Comparison of ENCODE assay signal across 8 cellular contexts in the genomic region with DNA sequence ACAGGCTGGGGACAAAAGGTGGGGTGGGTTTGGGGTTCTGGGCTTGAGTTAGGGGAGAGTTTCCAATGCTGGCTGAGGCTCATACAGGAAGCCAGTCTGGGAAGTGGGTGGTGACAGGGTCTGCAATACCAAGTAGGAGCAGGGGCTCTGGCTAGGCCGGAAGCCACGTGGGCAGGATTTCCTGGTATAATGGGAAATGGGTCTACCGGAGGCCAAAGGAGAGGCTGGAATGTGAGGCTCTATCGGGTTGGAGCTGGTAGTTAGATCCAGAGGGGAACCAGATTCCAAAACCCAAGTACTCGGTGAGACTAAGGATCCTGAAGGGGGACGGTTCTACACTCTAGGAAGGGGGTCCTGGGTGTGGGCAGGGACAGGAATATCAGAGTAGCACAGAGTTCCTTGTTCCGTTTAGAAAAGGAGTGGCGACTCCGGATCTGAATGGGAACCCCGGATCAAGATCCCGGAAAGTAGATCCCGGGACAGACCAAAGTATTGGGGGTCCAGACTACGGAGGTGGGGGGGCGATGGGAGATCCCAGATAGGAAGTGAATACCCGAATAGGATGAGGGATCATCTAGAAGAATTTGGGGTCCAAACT. TPM values are rescaled to one million over a fixed set of nuclear protein-coding genes. Genes with fewer than 3 reads are reported as not detected.
DNase-seq lines count a peak whose midpoint lies in the region; ATAC-seq, FAIRE-seq and TF ChIP-seq lines count a peak whose summit lies in the region.

No MANE protein-coding gene starts in this region.

- no TSS peak for BruUV-seq in K562 (replicated peaks; lab: Mats Ljungman, UMichigan)

- peak overlapping the region; percentile 90 to 99 (median 97) for H3K27ac Mint-ChIP-seq in CD14-positive monocyte

- H3K27me3 Mint-ChIP-seq in CD14-positive monocyte (ENCODE audit: low read depth in 3 of 3): peaks cover 15 to 23% (median 17%) of the 10 kb centered on the region in 3 donors

- TF ChIP-seq POLR2A in K562 (conservative IDR thresholded peaks at IDR 0.05) (no peak), upper lobe of left lung (IDR thresholded peaks at IDR 0.05) (no peak)

- POLR2A ChIA-PET in K562 (lab: Yijun Ruan, JAX): interaction anchor here (1.2 to 1.5 kb wide), 2 partner anchors 113 to 142 kb away, joined by 4 to 5 read pairs; partner anchors contain the start of gene ICAM5

- H3K4me1 Mint-ChIP-seq in CD14-positive monocyte: peaks cover 59% of the 10 kb centered on the region

- H4K20me1 ChIP-seq in K562 (replicated peaks; ENCODE audit: control insufficient read depth, insufficient read depth, low read length): peaks cover 23% of the 10 kb centered on the region

- in situ Hi-C loops in KBM-7 (cut with MboI; ENCODE audit: low pct_unique_long_range_greater_than_20kb, low sequenced_read_pairs) (no loop called here), K562 (cut with MboI) (no loop called here)

- intact Hi-C loops in CD14-positive monocyte (cut with micrococcal nuclease): loop anchor here (5.0 to 10.0 kb wide), 2 partner anchors 35 to 162 kb away; partner anchors contain the start of genes CDKN2D (in 1 of the 2) and KRI1 (in 1 of the 2)
- intact Hi-C loops in K562 (cut with micrococcal nuclease): loop anchor here (5.0 kb wide), 2 partner anchors 170 to 295 kb away; no protein-coding TSS in a partner anchor
- intact Hi-C loops in left lung (cut with DNase I): no loop called here

- H3K4me1 ChIP-seq in K562 (replicated peaks in 1 of 2; ENCODE audit: control insufficient read depth in 2 of 2, insufficient read depth in 2 of 2, low read length in 2 of 2) (peaks cover 18 to 50% of the 10 kb centered on the region in 2 experiments), left lung (peaks cover 24 to 91% of the 10 kb centered on the region in 2 donors), upper lobe of left lung (peaks cover 45 to 68% (median 50%) of the 10 kb centered on the region in 4 donors)

- H3K79me2 ChIP-seq in K562 (ENCODE audit: control insufficient read depth, insufficient read depth, low read length): peaks cover 62% of the 10 kb centered on the region

- H3K4me3 Mint-ChIP-seq in CD14-positive monocyte: peak overlapping the region; percentile 94 to 95

- H3K36me3 Mint-ChIP-seq in CD14-positive monocyte: peaks cover 22 to 27% of the 10 kb centered on the region in 2 donors

- DNase-seq in CD14-positive monocyte (ENCODE audit: low spot score) (no peak), KBM-7 (peak; percentile 38), K562 (ENCODE audit: extremely low read depth in 1 of 4, low spot score in 3 of 4) (peak; percentile 32 to 56 (median 38)), left lung (peak in 1 of 2 donors; percentile 61), upper lobe of left lung (peak in 1 of 2 donors; percentile 71), NCI-H446 treated with DMSO at 0.1 percent for 48 hours (lab: John Stamatoyannopoulos, UW) (no peak), iPS-NIHi11 (ENCODE audit: low spot score) (no peak)
- no peak for DNase-seq in stimulated activated CD4-positive, alpha-beta T cell treated with anti-CD3 and anti-CD28 coated beads, Interleukin-4, amount 100 ng/mL, for 24 hours

- 0 out of 2 replicates have a peak overlapping the region, but pooled peaks have one; percentile 91 for H2AFZ ChIP-seq in K562 (ENCODE audit: low read depth, low read length)

- no peak for TF ChIP-seq CTCF in CD14-positive monocyte (IDR thresholded peaks at IDR 0.05)
- no peak for TF ChIP-seq CTCF in K562 (IDR thresholded peaks at IDR 0.05 in 2 of 3, conservative IDR thresholded peaks at IDR 0.05 in 1 of 3; ENCODE audit: insufficient read depth in 2 of 3, low read depth in 1 of 3, low read length in 3 of 3)
- no peak for TF ChIP-seq CTCF in left lung (IDR thresholded peaks at IDR 0.05)
- no peak for TF ChIP-seq CTCF in upper lobe of left lung (IDR thresholded peaks at IDR 0.05)

- TF ChIP-seq RAD21 in K562 (CRISPR knock-in tag; conservative IDR thresholded peaks at IDR 0.05 in 1 of 2, IDR thresholded peaks at IDR 0.05 in 1 of 2): no peak

- H3K4me3 ChIP-seq in K562: peak overlapping the region; percentile 99
- H3K4me3 ChIP-seq in left lung: peak overlapping the region; percentile 91 to 96
- H3K4me3 ChIP-seq in upper lobe of left lung: peak overlapping the region; percentile 70 to 97 (median 86)

- under 1% methylated on average over 15 of the region's 15 CpGs for WGBS in K562 (ENCODE audit: insufficient coverage, low coverage, missing lambda C conversion rate)
- 0 to 1% methylated on average over 15 of the region's 15 CpGs for WGBS in upper lobe of left lung, 2 donors

- H3K27me3 ChIP-seq in K562 (ENCODE audit: control insufficient read depth in 2 of 2, insufficient read depth in 2 of 2, low read length in 2 of 2) (no peaks in the 10 kb centered on the region), left lung (peaks cover 5 to 31% of the 10 kb centered on the region in 2 donors), upper lobe of left lung (peaks cover 0 to 13% (median 7%) of the 10 kb centered on the region in 4 donors)

- peaks cover 36% of the 10 kb centered on the region; the same call in 2 of the 3 replicates for H3K36me3 ChIP-seq in K562 (ENCODE audit: control insufficient read depth, insufficient read depth, low read length)
- peaks cover 0 to 23% of the 10 kb centered on the region in 2 donors for H3K36me3 ChIP-seq in left lung
- H3K36me3 ChIP-seq in upper lobe of left lung: peaks cover 0 to 18% (median 3%) of the 10 kb centered on the region in 4 donors

- H3K4me2 ChIP-seq in K562 (ENCODE audit: insufficient read depth, low read length): peak overlapping the region; percentile 96

- CTCF ChIA-PET in K562 (lab: Yijun Ruan, JAX; ENCODE audit: low intra/inter-chr PET ratio): no interaction called here

- TF ChIP-seq EP300 in K562 (IDR thresholded peaks at IDR 0.05; ENCODE audit: low read length): no peak
- no peak for TF ChIP-seq EP300 in upper lobe of left lung (IDR thresholded peaks at IDR 0.05)

- H3K9ac ChIP-seq in K562 (ENCODE audit: insufficient read depth in 1 of 2, low read depth in 2 of 2, low read length in 2 of 2): peak overlapping the region; percentile 96 to 98

- ATAC-seq in K562: no peak
- no peak for ATAC-seq in left lung
- ATAC-seq in upper lobe of left lung (ENCODE audit: low FRiP score in 2 of 2): no peak

- FAIRE-seq in K562 (lab: Jason Lieb, UNC): no peak

- H3K9me3 Mint-ChIP-seq in CD14-positive monocyte: peaks cover 0 to 4% (median 0%) of the 10 kb centered on the region in 7 donors

- no peaks in the 10 kb centered on the region for H3K9me1 ChIP-seq in K562 (ENCODE audit: control insufficient read depth, insufficient read depth, low read length)

- H3K27ac ChIP-seq in K562 (ENCODE audit: extremely low read depth, low read depth, low read length): peak overlapping the region; percentile 76
- peak overlapping the region; percentile 56 to 80 for H3K27ac ChIP-seq in left lung
- peak overlapping the region; percentile 80 to 91 (median 84) for H3K27ac ChIP-seq in upper lobe of left lung

- H3K9me3 ChIP-seq in K562 (replicated peaks; ENCODE audit: control insufficient read depth, insufficient read depth, low read depth, low read length) (no peaks in the 10 kb centered on the region), left lung (no peaks in the 10 kb centered on the region), upper lobe of left lung (no peaks in the 10 kb centered on the region)

RNA-seq across cellular contexts. Expression of gene CDC37, which starts 0.8 kb away (rescaled TPM):
- polyA plus RNA-seq in CD14-positive monocyte (10 to 100 TPM; 49.3 to 54.9 TPM), K562 (2011; rRNA removed) (298 and 334 TPM in 2 replicates), K562 (2014; fragmentation: Illumina TruSeq; extraction: Trizol) (188 and 265 TPM in 2 replicates), K562 (2014; fragmentation: Nextera tagmentation; extraction: Ambion mirVana) (10 to 100 TPM in 1 of 2 experiments, 1 to 10 TPM in 1; 6.6 to 12.8 TPM), K562 (2014; rRNA removed) (481 and 538 TPM in 2 replicates)
- 143 and 313 TPM in 2 replicates for total RNA-seq in K562 (2011; cell fraction: chromatin; rRNA removed; ENCODE audit: low replicate concordance)
- total RNA-seq in K562 (2011; cell fraction: nucleolus; rRNA removed): 204 and 248 TPM in 2 replicates
- total RNA-seq in K562 (2011; cell fraction: nucleoplasm; rRNA removed): 196 and 198 TPM in 2 replicates
- total RNA-seq in K562 (2014; rRNA removed) (374 and 442 TPM in 2 replicates), K562 (2014; rRNA removed; fragmentation: Illumina TruSeq; extraction: Trizol) (92.4 and 108 TPM in 2 replicates), K562 (2015; rRNA removed; fragmentation: Illumina TruSeq; extraction: Trizol) (227 and 233 TPM in 2 replicates), K562 (2021) (220 and 242 TPM in 2 replicates), left lung (100 to 1,000 TPM; 120 to 148 TPM), upper lobe of left lung (100 to 1,000 TPM; 104 to 388 (median 169) TPM)
- 268 and 380 TPM in 2 replicates for polyA plus RNA-seq in K562 (2011; cell fraction: cytosol; rRNA removed)
- polyA plus RNA-seq in K562 (2011; cell fraction: nucleus; rRNA removed): 1,074 and 1,365 TPM in 2 replicates
- 226 and 230 TPM in 2 replicates for polyA plus RNA-seq in K562 (2012)
- polyA minus RNA-seq in K562 (2011; rRNA and poly(A)+ RNA removed): 76.0 and 124 TPM in 2 replicates
- 83.3 and 94.9 TPM in 2 replicates for polyA minus RNA-seq in K562 (2011; cell fraction: cytosol; rRNA and poly(A)+ RNA removed)
- polyA minus RNA-seq in K562 (2011; cell fraction: nucleus; rRNA and poly(A)+ RNA removed): 51.0 and 68.2 TPM in 2 replicates

RNA-seq across cellular contexts. Expression of gene PDE4A, which starts 17.8 kb away (rescaled TPM):
- polyA plus RNA-seq in CD14-positive monocyte (1 to 10 TPM; 4.7 to 5.8 TPM), K562 (2011; rRNA removed) (6.0 and 7.6 TPM in 2 replicates), K562 (2014; fragmentation: Illumina TruSeq; extraction: Trizol) (15.1 and 16.5 TPM in 2 replicates), K562 (2014; fragmentation: Nextera tagmentation; extraction: Ambion mirVana) (under 1 TPM; 0.66 to 0.68 TPM), K562 (2014; rRNA removed) (14.2 and 14.3 TPM in 2 replicates)
- 30.8 and 75.5 TPM in 2 replicates for total RNA-seq in K562 (2011; cell fraction: chromatin; rRNA removed; ENCODE audit: low replicate concordance)
- 29.5 and 33.3 TPM in 2 replicates for total RNA-seq in K562 (2011; cell fraction: nucleolus; rRNA removed)
- total RNA-seq in K562 (2011; cell fraction: nucleoplasm; rRNA removed): 27.9 and 30.0 TPM in 2 replicates
- total RNA-seq in K562 (2014; rRNA removed) (4.2 and 4.7 TPM in 2 replicates), K562 (2014; rRNA removed; fragmentation: Illumina TruSeq; extraction: Trizol) (3.2 and 3.6 TPM in 2 replicates), K562 (2015; rRNA removed; fragmentation: Illumina TruSeq; extraction: Trizol) (4.6 and 5.1 TPM in 2 replicates), K562 (2021) (25.5 and 26.9 TPM in 2 replicates), left lung (10 to 100 TPM; 21.4 to 21.6 TPM), upper lobe of left lung (10 to 100 TPM; 22.8 to 38.2 (median 31.2) TPM)
- 7.1 and 9.9 TPM in 2 replicates for polyA plus RNA-seq in K562 (2011; cell fraction: cytosol; rRNA removed)
- polyA plus RNA-seq in K562 (2011; cell fraction: nucleus; rRNA removed): 16.4 and 26.9 TPM in 2 replicates
- 12.3 and 18.3 TPM in 2 replicates for polyA plus RNA-seq in K562 (2012)
- polyA minus RNA-seq in K562 (2011; rRNA and poly(A)+ RNA removed): 4.5 and 7.0 TPM in 2 replicates
- 14.0 and 20.1 TPM in 2 replicates for polyA minus RNA-seq in K562 (2011; cell fraction: cytosol; rRNA and poly(A)+ RNA removed)
- polyA minus RNA-seq in K562 (2011; cell fraction: nucleus; rRNA and poly(A)+ RNA removed): 8.8 and 9.9 TPM in 2 replicates

RNA-seq across cellular contexts. Expression of gene TYK2, which starts 22.2 kb away (rescaled TPM):
- 100 to 1,000 TPM in 1 of 2 donors, 10 to 100 TPM in 1; 82.9 to 113 TPM for polyA plus RNA-seq in CD14-positive monocyte
- total RNA-seq in K562 (2011; cell fraction: chromatin; rRNA removed; ENCODE audit: low replicate concordance): 364 and 893 TPM in 2 replicates
- total RNA-seq in K562 (2011; cell fraction: nucleolus; rRNA removed): 386 and 391 TPM in 2 replicates
- 314 and 336 TPM in 2 replicates for total RNA-seq in K562 (2011; cell fraction: nucleoplasm; rRNA removed)
- 132 and 147 TPM in 2 replicates for total RNA-seq in K562 (2014; rRNA removed)
- total RNA-seq in K562 (2014; rRNA removed; fragmentation: Illumina TruSeq; extraction: Trizol): 56.6 and 57.5 TPM in 2 replicates
- 85.0 and 85.9 TPM in 2 replicates for total RNA-seq in K562 (2015; rRNA removed; fragmentation: Illumina TruSeq; extraction: Trizol)
- total RNA-seq in K562 (2021): 123 and 144 TPM in 2 replicates
- 51.9 and 75.4 TPM in 2 replicates for polyA plus RNA-seq in K562 (2011; rRNA removed)
- 57.5 and 76.1 TPM in 2 replicates for polyA plus RNA-seq in K562 (2011; cell fraction: cytosol; rRNA removed)
- 548 and 794 TPM in 2 replicates for polyA plus RNA-seq in K562 (2011; cell fraction: nucleus; rRNA removed)
- polyA plus RNA-seq in K562 (2012): 111 and 155 TPM in 2 replicates
- 125 and 126 TPM in 2 replicates for polyA plus RNA-seq in K562 (2014; fragmentation: Illumina TruSeq; extraction: Trizol)
- polyA plus RNA-seq in K562 (2014; fragmentation: Nextera tagmentation; extraction: Ambion mirVana): 10 to 100 TPM; 15.0 to 19.9 TPM
- polyA plus RNA-seq in K562 (2014; rRNA removed): 174 and 182 TPM in 2 replicates
- polyA minus RNA-seq in K562 (2011; rRNA and poly(A)+ RNA removed): 14.0 and 30.4 TPM in 2 replicates
- polyA minus RNA-seq in K562 (2011; cell fraction: cytosol; rRNA and poly(A)+ RNA removed): 50.7 and 53.3 TPM in 2 replicates
- 55.5 and 67.1 TPM in 2 replicates for polyA minus RNA-seq in K562 (2011; cell fraction: nucleus; rRNA and poly(A)+ RNA removed)
- total RNA-seq in left lung: 100 to 1,000 TPM; 133 to 175 TPM
- total RNA-seq in upper lobe of left lung: 100 to 1,000 TPM in 5 of 6 donors, 10 to 100 TPM in 1; 91.5 to 569 (median 152) TPM

Comparison
In these comparisons a context has a peak if more than half of its experiments do, and no peak if none do; other contexts are left out.
1. DNase-seq: peak in KBM-7 (single experiment) and K562 (4 of 4); none in CD14-positive monocyte (single experiment), NCI-H446 treated with DMSO at 0.1 percent for 48 hours (single experiment), iPS-NIHi11 (single experiment) and stimulated activated CD4-positive, alpha-beta T cell treated with anti-CD3 and anti-CD28 coated beads, Interleukin-4, amount 100 ng/mL, for 24 hours (single experiment).
2. intact Hi-C loops: an anchor here in CD14-positive monocyte (5.0 to 10.0 kb wide) and K562 (5.0 kb wide); none called in left lung.
3. Peak in every context shown above with its lines, with median percentiles within 50 percentile points of each other: H3K27ac ChIP-seq and H3K4me3 ChIP-seq.